In the genomic region with DNA sequence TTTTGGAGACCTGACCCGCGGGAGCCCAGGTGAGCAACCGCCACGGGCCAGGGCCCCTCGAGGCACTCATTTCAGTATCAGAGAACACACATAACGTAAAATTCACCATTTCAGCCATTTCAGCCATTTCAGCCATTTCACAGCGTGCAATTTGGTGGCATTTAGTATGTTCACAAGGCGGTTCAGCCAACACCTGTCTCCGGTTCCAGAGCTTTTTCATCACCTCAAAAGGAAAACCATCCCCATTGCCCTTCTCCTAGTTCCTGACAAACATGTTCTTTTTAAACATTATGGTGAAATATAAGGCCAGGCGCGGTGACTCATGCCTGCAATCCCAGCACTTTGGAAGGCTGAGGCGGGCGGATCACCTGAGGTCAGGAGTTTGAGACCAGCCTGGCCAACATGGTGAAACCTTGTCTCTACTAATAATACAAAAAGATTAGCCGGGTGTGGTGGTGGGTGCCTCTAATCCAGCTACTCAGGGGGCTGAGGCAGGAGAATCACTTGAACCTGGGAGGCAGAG, we compare ENCODE assay signal across 22 cellular contexts.
"Had no signal": no experiment of that assay in that cellular context is flagged by ENCODE, and none has a peak within 500 bp of the region (broad histone marks: within the 10 kb centered on the region; RNA-seq: fewer than 3 reads in every experiment).

No MANE protein-coding gene starts in this region.

- H3K4me1 Mint-ChIP-seq: activated CD4-positive, alpha-beta memory T cell treated with anti-CD3 and anti-CD28 coated beads, Interleukin-2, amount 10 ng/mL, durations not matched to agents 7 days and 5 days; activated CD4-positive, alpha-beta T cell treated with anti-CD3 and anti-CD28 coated beads, Interleukin-2, amount 10 ng/mL, durations not matched to agents 24 days and 14 days had no signal

- H3K36me3 ChIP-seq: colonic mucosa, esophagus squamous epithelium, gastrocnemius medialis, right lobe of liver, transverse colon, uterus had no signal

- H3K9me3 Mint-ChIP-seq: activated CD4-positive, alpha-beta memory T cell treated with anti-CD3 and anti-CD28 coated beads, Interleukin-2, amount 10 ng/mL, durations not matched to agents 7 days and 5 days; activated CD4-positive, alpha-beta T cell treated with anti-CD3 and anti-CD28 coated beads, Interleukin-2, amount 10 ng/mL, durations not matched to agents 24 days and 14 days; activated naive CD4-positive, alpha-beta T cell treated with anti-CD3 and anti-CD28 coated beads, Interleukin-2, amount 50 U/mL, for 72 hours; activated T-cell treated with anti-CD3 and anti-CD28 coated beads, Interleukin-2, amount 50 U/mL, for 72 hours; mesothelial cell of epicardium; naive thymus-derived CD8-positive, alpha-beta T cell; stimulated activated memory B cell treated with anti-CD40 and anti-IgM and Interleukin-4, amounts not matched to agents 10 μg/mL and 1 μg/mL and 100 μg/mL, for 72 hours; T-cell; T-helper 2 cell treated with Interferon-gamma antibody and Interleukin-4, amounts not matched to agents 5 μg/mL and 100 μg/mL, for 36 hours had no signal

- H3K36me3 Mint-ChIP-seq: activated naive CD4-positive, alpha-beta T cell treated with anti-CD3 and anti-CD28 coated beads, Interleukin-2, amount 50 U/mL, for 72 hours; mesothelial cell of epicardium; stimulated activated memory B cell treated with anti-CD40 and anti-IgM and Interleukin-4, amounts not matched to agents 10 μg/mL and 1 μg/mL and 100 μg/mL, for 72 hours; T-cell had no signal

- H3K4me3 ChIP-seq: colonic mucosa, esophagus squamous epithelium, gastrocnemius medialis, right lobe of liver, smooth muscle cell, transverse colon, uterus had no signal

- FAIRE-seq: astrocyte had no signal

- H3K4me3 Mint-ChIP-seq: activated CD4-positive, alpha-beta memory T cell treated with anti-CD3 and anti-CD28 coated beads, Interleukin-2, amount 10 ng/mL, durations not matched to agents 7 days and 5 days; activated CD4-positive, alpha-beta T cell treated with anti-CD3 and anti-CD28 coated beads, Interleukin-2, amount 10 ng/mL, durations not matched to agents 24 days and 14 days; activated T-cell treated with anti-CD3 and anti-CD28 coated beads, Interleukin-2, amount 50 U/mL, for 72 hours; mesothelial cell of epicardium; naive thymus-derived CD8-positive, alpha-beta T cell; stimulated activated memory B cell treated with anti-CD40 and anti-IgM and Interleukin-4, amounts not matched to agents 10 μg/mL and 1 μg/mL and 100 μg/mL, for 72 hours; T-cell; T-helper 2 cell treated with Interferon-gamma antibody and Interleukin-4, amounts not matched to agents 5 μg/mL and 100 μg/mL, for 36 hours had no signal

- H3K9me3 ChIP-seq: colonic mucosa, esophagus squamous epithelium, gastrocnemius medialis, right lobe of liver, transverse colon, uterus had no signal

- ATAC-seq: activated CD4-positive, CD25-positive, alpha-beta regulatory T cell treated with anti-CD3 and anti-CD28 coated beads, Interleukin-2, amount 50 U/mL, for 24 hours; activated naive CD4-positive, alpha-beta T cell treated with anti-CD3 and anti-CD28 coated beads, Interleukin-2, amount 50 U/mL, for 72 hours; activated T-cell treated with anti-CD3 and anti-CD28 coated beads, Interleukin-2, amount 50 U/mL, for 72 hours; gastrocnemius medialis; naive thymus-derived CD8-positive, alpha-beta T cell; stimulated activated memory B cell treated with anti-CD40 and anti-IgM and Interleukin-4, amounts not matched to agents 10 μg/mL and 1 μg/mL and 100 μg/mL, for 72 hours; T-cell had no signal

- H3K27ac ChIP-seq: colonic mucosa, esophagus squamous epithelium, gastrocnemius medialis, right lobe of liver, transverse colon, uterus, VCaP had no signal

- H3K27ac Mint-ChIP-seq: activated CD4-positive, alpha-beta memory T cell treated with anti-CD3 and anti-CD28 coated beads, Interleukin-2, amount 10 ng/mL, durations not matched to agents 7 days and 5 days; activated CD4-positive, alpha-beta T cell treated with anti-CD3 and anti-CD28 coated beads, Interleukin-2, amount 10 ng/mL, durations not matched to agents 24 days and 14 days; activated naive CD4-positive, alpha-beta T cell treated with anti-CD3 and anti-CD28 coated beads, Interleukin-2, amount 50 U/mL, for 72 hours; activated T-cell treated with anti-CD3 and anti-CD28 coated beads, Interleukin-2, amount 50 U/mL, for 72 hours; stimulated activated memory B cell treated with anti-CD40 and anti-IgM and Interleukin-4, amounts not matched to agents 10 μg/mL and 1 μg/mL and 100 μg/mL, for 72 hours; T-cell; T-helper 2 cell treated with Interferon-gamma antibody and Interleukin-4, amounts not matched to agents 5 μg/mL and 100 μg/mL, for 36 hours had no signal

- H3K27me3 Mint-ChIP-seq: activated CD4-positive, alpha-beta memory T cell treated with anti-CD3 and anti-CD28 coated beads, Interleukin-2, amount 10 ng/mL, durations not matched to agents 7 days and 5 days; activated CD4-positive, alpha-beta T cell treated with anti-CD3 and anti-CD28 coated beads, Interleukin-2, amount 10 ng/mL, durations not matched to agents 24 days and 14 days; naive thymus-derived CD8-positive, alpha-beta T cell; stimulated activated memory B cell treated with anti-CD40 and anti-IgM and Interleukin-4, amounts not matched to agents 10 μg/mL and 1 μg/mL and 100 μg/mL, for 72 hours; T-cell had no signal

- H3K4me2 ChIP-seq: smooth muscle cell had no signal

- H3K27me3 ChIP-seq: colonic mucosa, esophagus squamous epithelium, gastrocnemius medialis, right lobe of liver, transverse colon, uterus had no signal

- H3K4me1 ChIP-seq: colonic mucosa, esophagus squamous epithelium, gastrocnemius medialis, right lobe of liver, uterus had no signal

- DNase-seq: activated CD4-positive, alpha-beta memory T cell treated with anti-CD3 and anti-CD28 coated beads, Interleukin-2, amount 10 ng/mL, durations not matched to agents 7 days and 5 days; activated CD4-positive, alpha-beta T cell treated with anti-CD3 and anti-CD28 coated beads, Interleukin-2, amount 10 ng/mL, durations not matched to agents 24 days and 14 days; activated gamma-delta T cell; activated T-cell treated with anti-CD3 and anti-CD28 coated beads, Interleukin-2, amount 50 U/mL, for 72 hours; colonic mucosa; esophagus squamous epithelium; gastrocnemius medialis; islet precursor cell; stimulated activated CD4-positive, alpha-beta T cell treated with anti-CD3 and anti-CD28 coated beads, Interleukin-15, amount 100 ng/mL, for 24 hours; transverse colon; uterus had no signal
